Comparison of ENCODE assay signal across 20 cellular contexts in genomic region chr1:79819140-79819539, GRCh38.
"Had no signal": no experiment of that assay in that cellular context is flagged by ENCODE, and none has a peak within 500 bp of the region (broad histone marks: within the 10 kb centered on the region; RNA-seq: fewer than 3 reads in every experiment).

No MANE protein-coding gene starts in this region.

- ATAC-seq: activated CD4-positive, alpha-beta T cell treated with anti-CD3 and anti-CD28 coated beads for 36 hours; activated CD8-positive, alpha-beta memory T cell treated with anti-CD3 and anti-CD28 coated beads, Interleukin-2, amount 10 ng/mL, durations not matched to agents 7 days and 5 days; activated CD8-positive, alpha-beta T cell treated with anti-CD3 and anti-CD28 coated beads, Interleukin-2, amount 10 ng/mL, durations not matched to agents 7 days and 5 days; activated naive CD4-positive, alpha-beta T cell treated with anti-CD3 and anti-CD28 coated beads, Interleukin-2, amount 50 U/mL, for 72 hours; activated T-cell treated with anti-CD3 and anti-CD28 coated beads, Interleukin-2, amount 50 U/mL, for 72 hours; gastroesophageal sphincter; left cardiac atrium; left ventricle myocardium superior; right cardiac atrium; upper lobe of right lung had no signal

- DNase-seq: activated CD4-positive, alpha-beta T cell treated with anti-CD3 and anti-CD28 coated beads for 36 hours; activated CD4-positive, CD25-positive, alpha-beta regulatory T cell; activated CD8-positive, alpha-beta memory T cell treated with anti-CD3 and anti-CD28 coated beads, Interleukin-2, amount 10 ng/mL, durations not matched to agents 7 days and 5 days; activated CD8-positive, alpha-beta T cell treated with anti-CD3 and anti-CD28 coated beads, Interleukin-2, amount 10 ng/mL, durations not matched to agents 7 days and 5 days; activated naive CD4-positive, alpha-beta T cell; activated T-cell treated with anti-CD3 and anti-CD28 coated beads, Interleukin-2, amount 50 U/mL, for 72 hours; central memory CD4-positive, alpha-beta T cell; head of caudate nucleus; hippocampal formation; left cardiac atrium; left ventricle myocardium superior; mammary epithelial cell; posterior cingulate gyrus; right cardiac atrium; spleen; stimulated activated naive CD4-positive, alpha-beta T cell; tibial artery; upper lobe of right lung had no signal
